ENCODE assay signal across 1 cellular context in the genomic region with DNA sequence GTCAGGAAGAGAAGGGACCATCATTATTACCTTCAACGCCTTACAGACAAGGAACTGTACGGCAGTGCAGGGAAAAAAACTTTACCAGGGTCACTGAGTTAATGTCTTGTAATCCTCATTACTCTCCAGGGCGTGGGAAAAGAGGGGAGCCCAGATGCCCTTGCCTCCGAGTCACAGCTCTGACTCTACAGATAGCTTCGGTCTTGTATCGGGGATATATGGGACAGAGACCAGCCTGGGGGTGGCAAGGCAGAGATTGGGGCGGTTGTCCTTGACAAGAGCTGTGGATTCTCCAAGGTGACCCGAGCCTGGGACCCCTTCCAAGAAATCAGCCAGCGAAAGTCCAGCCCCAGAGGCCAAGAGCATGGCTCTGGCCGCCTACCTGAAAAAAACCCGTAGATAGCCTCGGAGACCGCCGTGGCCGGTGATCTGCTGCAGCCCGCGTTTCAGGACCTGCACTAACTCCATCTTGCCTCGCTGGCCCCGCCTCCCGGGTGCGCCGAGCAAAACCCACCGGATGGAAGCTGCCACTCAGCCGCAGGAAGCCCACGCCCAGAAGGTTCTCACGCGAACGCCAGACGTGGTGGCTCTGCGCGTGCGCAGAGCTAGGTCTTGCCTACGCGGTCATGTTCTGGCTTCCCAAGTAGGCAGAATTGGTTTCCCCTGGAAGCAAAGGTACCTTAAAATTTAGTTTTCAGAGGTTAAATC.
TF ChIP-seq lines count a peak whose summit lies in the region.

A gene (minus strand): TSS at position 485 of the 708 bp plus-strand sequence. CDS start 17 bp downstream, at position 468.

TF ChIP-seq in HepG2, 621 proteins besides CTCF, POLR2A, EP300 and RAD21 (continued from another document and continues in another):
- TF ChIP-seq, protein P1, sequence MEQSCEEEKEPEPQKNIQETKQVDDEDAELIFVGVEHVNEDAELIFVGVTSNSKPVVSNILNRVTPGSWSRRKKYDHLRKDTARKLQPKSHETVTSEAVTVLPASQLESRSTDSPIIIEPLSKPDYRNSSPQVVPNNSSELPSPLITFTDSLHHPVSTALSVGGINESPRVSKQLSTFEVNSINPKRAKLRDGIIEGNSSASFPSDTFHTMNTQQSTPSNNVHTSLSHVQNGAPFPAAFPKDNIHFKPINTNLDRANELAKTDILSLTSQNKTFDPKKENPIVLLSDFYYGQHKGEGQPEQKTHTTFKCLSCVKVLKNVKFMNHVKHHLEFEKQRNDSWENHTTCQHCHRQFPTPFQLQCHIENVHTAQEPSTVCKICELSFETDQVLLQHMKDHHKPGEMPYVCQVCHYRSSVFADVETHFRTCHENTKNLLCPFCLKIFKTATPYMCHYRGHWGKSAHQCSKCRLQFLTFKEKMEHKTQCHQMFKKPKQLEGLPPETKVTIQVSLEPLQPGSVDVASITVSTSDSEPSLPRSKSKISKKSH (CRISPR knock-in tag; IDR thresholded peaks at IDR 0.05; ENCODE audit: borderline replicate concordance): peak; percentile 93
- no peak for TF ChIP-seq PTBP1 (IDR thresholded peaks at IDR 0.05; ENCODE audit: low read depth, low read length, poor library complexity, severe bottlenecking)
- TF ChIP-seq, protein P2, sequence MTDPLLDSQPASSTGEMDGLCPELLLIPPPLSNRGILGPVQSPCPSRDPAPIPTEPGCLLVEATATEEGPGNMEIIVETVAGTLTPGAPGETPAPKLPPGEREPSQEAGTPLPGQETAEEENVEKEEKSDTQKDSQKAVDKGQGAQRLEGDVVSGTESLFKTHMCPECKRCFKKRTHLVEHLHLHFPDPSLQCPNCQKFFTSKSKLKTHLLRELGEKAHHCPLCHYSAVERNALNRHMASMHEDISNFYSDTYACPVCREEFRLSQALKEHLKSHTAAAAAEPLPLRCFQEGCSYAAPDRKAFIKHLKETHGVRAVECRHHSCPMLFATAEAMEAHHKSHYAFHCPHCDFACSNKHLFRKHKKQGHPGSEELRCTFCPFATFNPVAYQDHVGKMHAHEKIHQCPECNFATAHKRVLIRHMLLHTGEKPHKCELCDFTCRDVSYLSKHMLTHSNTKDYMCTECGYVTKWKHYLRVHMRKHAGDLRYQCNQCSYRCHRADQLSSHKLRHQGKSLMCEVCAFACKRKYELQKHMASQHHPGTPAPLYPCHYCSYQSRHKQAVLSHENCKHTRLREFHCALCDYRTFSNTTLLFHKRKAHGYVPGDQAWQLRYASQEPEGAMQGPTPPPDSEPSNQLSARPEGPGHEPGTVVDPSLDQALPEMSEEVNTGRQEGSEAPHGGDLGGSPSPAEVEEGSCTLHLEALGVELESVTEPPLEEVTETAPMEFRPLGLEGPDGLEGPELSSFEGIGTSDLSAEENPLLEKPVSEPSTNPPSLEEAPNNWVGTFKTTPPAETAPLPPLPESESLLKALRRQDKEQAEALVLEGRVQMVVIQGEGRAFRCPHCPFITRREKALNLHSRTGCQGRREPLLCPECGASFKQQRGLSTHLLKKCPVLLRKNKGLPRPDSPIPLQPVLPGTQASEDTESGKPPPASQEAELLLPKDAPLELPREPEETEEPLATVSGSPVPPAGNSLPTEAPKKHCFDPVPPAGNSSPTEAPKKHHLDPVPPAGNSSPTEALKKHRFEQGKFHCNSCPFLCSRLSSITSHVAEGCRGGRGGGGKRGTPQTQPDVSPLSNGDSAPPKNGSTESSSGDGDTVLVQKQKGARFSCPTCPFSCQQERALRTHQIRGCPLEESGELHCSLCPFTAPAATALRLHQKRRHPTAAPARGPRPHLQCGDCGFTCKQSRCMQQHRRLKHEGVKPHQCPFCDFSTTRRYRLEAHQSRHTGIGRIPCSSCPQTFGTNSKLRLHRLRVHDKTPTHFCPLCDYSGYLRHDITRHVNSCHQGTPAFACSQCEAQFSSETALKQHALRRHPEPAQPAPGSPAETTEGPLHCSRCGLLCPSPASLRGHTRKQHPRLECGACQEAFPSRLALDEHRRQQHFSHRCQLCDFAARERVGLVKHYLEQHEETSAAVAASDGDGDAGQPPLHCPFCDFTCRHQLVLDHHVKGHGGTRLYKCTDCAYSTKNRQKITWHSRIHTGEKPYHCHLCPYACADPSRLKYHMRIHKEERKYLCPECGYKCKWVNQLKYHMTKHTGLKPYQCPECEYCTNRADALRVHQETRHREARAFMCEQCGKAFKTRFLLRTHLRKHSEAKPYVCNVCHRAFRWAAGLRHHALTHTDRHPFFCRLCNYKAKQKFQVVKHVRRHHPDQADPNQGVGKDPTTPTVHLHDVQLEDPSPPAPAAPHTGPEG (CRISPR knock-in tag; IDR thresholded peaks at IDR 0.05): peak; percentile 76
- TF ChIP-seq, protein P3, sequence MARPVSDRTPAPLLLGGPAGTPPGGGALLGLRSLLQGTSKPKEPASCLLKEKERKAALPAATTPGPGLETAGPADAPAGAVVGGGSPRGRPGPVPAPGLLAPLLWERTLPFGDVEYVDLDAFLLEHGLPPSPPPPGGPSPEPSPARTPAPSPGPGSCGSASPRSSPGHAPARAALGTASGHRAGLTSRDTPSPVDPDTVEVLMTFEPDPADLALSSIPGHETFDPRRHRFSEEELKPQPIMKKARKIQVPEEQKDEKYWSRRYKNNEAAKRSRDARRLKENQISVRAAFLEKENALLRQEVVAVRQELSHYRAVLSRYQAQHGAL (CRISPR knock-in tag; IDR thresholded peaks at IDR 0.05; ENCODE audit: not compliant biosample characterization): peak; percentile 45
- no peak for TF ChIP-seq ZNF674 (CRISPR knock-in tag; IDR thresholded peaks at IDR 0.05; ENCODE audit: low read depth)
- TF ChIP-seq, protein P4, sequence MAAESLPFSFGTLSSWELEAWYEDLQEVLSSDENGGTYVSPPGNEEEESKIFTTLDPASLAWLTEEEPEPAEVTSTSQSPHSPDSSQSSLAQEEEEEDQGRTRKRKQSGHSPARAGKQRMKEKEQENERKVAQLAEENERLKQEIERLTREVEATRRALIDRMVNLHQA (CRISPR knock-in tag; IDR thresholded peaks at IDR 0.05): no peak
- TF ChIP-seq ZNF605 (CRISPR knock-in tag; IDR thresholded peaks at IDR 0.05): peak; percentile 95
- TF ChIP-seq MAZ (IDR thresholded peaks at IDR 0.05; ENCODE audit: borderline replicate concordance, low read depth, low read length): no peak; the same call in 1 of the 2 replicates
- peak; percentile 24; the same call in 1 of the 2 replicates for TF ChIP-seq MAZ (CRISPR knock-in tag; IDR thresholded peaks at IDR 0.05; ENCODE audit: low read depth)
- TF ChIP-seq ZFP41 (CRISPR knock-in tag; IDR thresholded peaks at IDR 0.05; ENCODE audit: borderline replicate concordance): no peak
- no peak for TF ChIP-seq ZNF468 (CRISPR knock-in tag; IDR thresholded peaks at IDR 0.05)
- TF ChIP-seq SMC3 (IDR thresholded peaks at IDR 0.05; ENCODE audit: low read length): no peak
- TF ChIP-seq ELF3 (CRISPR knock-in tag; IDR thresholded peaks at IDR 0.05): peak; percentile 66; the same call in 1 of the 2 replicates
- TF ChIP-seq ZNF101 (CRISPR knock-in tag; IDR thresholded peaks at IDR 0.05; ENCODE audit: borderline replicate concordance, low read depth): no peak
- TF ChIP-seq, protein P5, sequence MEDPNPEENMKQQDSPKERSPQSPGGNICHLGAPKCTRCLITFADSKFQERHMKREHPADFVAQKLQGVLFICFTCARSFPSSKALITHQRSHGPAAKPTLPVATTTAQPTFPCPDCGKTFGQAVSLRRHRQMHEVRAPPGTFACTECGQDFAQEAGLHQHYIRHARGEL (CRISPR knock-in tag; IDR thresholded peaks at IDR 0.05): 0 out of 2 replicates have a peak, but pooled peaks have one; percentile 70
- TF ChIP-seq HNRNPH1 (optimal IDR thresholded peaks at IDR 0.05; ENCODE audit: low read depth, low read length): no peak
- no peak for TF ChIP-seq ADNP (CRISPR knock-in tag; IDR thresholded peaks at IDR 0.05)
- no peak for TF ChIP-seq ZSCAN22 (CRISPR knock-in tag; IDR thresholded peaks at IDR 0.05)
- TF ChIP-seq ZFP37 (CRISPR knock-in tag; IDR thresholded peaks at IDR 0.05; ENCODE audit: borderline replicate concordance): no peak
- peak; percentile 50; the same call in 1 of the 2 replicates for TF ChIP-seq GATAD2A (CRISPR knock-in tag; IDR thresholded peaks at IDR 0.05)
- TF ChIP-seq HNF4G (IDR thresholded peaks at IDR 0.05; ENCODE audit: borderline replicate concordance, low read depth, low read length): no peak
- TF ChIP-seq HNF4G (CRISPR knock-in tag; IDR thresholded peaks at IDR 0.05; ENCODE audit: borderline replicate concordance, low read depth): no peak
- TF ChIP-seq ZNF354B (CRISPR knock-in tag; IDR thresholded peaks at IDR 0.05): no peak
- TF ChIP-seq ZFP62 (CRISPR knock-in tag; IDR thresholded peaks at IDR 0.05): no peak
- 0 out of 2 replicates have a peak, but pooled peaks have one; percentile 69 for TF ChIP-seq ZFP1 (CRISPR knock-in tag; IDR thresholded peaks at IDR 0.05)
- no peak for TF ChIP-seq MBNL3 (CRISPR knock-in tag; conservative IDR thresholded peaks at IDR 0.05)
- peak; percentile 85; the same call in 1 of the 2 replicates for TF ChIP-seq MAF1 (CRISPR knock-in tag; IDR thresholded peaks at IDR 0.05; ENCODE audit: borderline replicate concordance)
- TF ChIP-seq ZNF619 (CRISPR knock-in tag; IDR thresholded peaks at IDR 0.05): no peak
- TF ChIP-seq, protein P6, sequence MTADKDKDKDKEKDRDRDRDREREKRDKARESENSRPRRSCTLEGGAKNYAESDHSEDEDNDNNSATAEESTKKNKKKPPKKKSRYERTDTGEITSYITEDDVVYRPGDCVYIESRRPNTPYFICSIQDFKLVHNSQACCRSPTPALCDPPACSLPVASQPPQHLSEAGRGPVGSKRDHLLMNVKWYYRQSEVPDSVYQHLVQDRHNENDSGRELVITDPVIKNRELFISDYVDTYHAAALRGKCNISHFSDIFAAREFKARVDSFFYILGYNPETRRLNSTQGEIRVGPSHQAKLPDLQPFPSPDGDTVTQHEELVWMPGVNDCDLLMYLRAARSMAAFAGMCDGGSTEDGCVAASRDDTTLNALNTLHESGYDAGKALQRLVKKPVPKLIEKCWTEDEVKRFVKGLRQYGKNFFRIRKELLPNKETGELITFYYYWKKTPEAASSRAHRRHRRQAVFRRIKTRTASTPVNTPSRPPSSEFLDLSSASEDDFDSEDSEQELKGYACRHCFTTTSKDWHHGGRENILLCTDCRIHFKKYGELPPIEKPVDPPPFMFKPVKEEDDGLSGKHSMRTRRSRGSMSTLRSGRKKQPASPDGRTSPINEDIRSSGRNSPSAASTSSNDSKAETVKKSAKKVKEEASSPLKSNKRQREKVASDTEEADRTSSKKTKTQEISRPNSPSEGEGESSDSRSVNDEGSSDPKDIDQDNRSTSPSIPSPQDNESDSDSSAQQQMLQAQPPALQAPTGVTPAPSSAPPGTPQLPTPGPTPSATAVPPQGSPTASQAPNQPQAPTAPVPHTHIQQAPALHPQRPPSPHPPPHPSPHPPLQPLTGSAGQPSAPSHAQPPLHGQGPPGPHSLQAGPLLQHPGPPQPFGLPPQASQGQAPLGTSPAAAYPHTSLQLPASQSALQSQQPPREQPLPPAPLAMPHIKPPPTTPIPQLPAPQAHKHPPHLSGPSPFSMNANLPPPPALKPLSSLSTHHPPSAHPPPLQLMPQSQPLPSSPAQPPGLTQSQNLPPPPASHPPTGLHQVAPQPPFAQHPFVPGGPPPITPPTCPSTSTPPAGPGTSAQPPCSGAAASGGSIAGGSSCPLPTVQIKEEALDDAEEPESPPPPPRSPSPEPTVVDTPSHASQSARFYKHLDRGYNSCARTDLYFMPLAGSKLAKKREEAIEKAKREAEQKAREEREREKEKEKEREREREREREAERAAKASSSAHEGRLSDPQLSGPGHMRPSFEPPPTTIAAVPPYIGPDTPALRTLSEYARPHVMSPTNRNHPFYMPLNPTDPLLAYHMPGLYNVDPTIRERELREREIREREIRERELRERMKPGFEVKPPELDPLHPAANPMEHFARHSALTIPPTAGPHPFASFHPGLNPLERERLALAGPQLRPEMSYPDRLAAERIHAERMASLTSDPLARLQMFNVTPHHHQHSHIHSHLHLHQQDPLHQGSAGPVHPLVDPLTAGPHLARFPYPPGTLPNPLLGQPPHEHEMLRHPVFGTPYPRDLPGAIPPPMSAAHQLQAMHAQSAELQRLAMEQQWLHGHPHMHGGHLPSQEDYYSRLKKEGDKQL (CRISPR knock-in tag; IDR thresholded peaks at IDR 0.05; ENCODE audit: low read depth): peak; percentile 51; the same call in 1 of the 2 replicates
- peak; percentile 54; the same call in 1 of the 2 replicates for TF ChIP-seq ZNF317 (CRISPR knock-in tag; IDR thresholded peaks at IDR 0.05)
- no peak for TF ChIP-seq HDAC6 (IDR thresholded peaks at IDR 0.05; ENCODE audit: low read depth, low read length)
- peak; percentile 80; the same call in 1 of the 2 replicates for TF ChIP-seq SIN3A (IDR thresholded peaks at IDR 0.05; ENCODE audit: borderline replicate concordance, low read depth, low read length)
- TF ChIP-seq ZBTB3 (CRISPR knock-in tag; IDR thresholded peaks at IDR 0.05; ENCODE audit: borderline replicate concordance, low read depth): no peak
- TF ChIP-seq ZSCAN25 (CRISPR knock-in tag; IDR thresholded peaks at IDR 0.05): peak; percentile 40; the same call in 1 of the 2 replicates
- no peak for TF ChIP-seq ATRX (CRISPR knock-in tag; IDR thresholded peaks at IDR 0.05; ENCODE audit: borderline replicate concordance)
- no peak for TF ChIP-seq NR3C1 (CRISPR knock-in tag; IDR thresholded peaks at IDR 0.05)
- no peak for TF ChIP-seq ZSCAN20 (CRISPR knock-in tag; IDR thresholded peaks at IDR 0.05; ENCODE audit: borderline replicate concordance)
- TF ChIP-seq ZKSCAN1 (IDR thresholded peaks at IDR 0.05; ENCODE audit: low read length): no peak
- TF ChIP-seq TP53 (CRISPR knock-in tag; conservative IDR thresholded peaks at IDR 0.05): no peak
- TF ChIP-seq, protein P7, sequence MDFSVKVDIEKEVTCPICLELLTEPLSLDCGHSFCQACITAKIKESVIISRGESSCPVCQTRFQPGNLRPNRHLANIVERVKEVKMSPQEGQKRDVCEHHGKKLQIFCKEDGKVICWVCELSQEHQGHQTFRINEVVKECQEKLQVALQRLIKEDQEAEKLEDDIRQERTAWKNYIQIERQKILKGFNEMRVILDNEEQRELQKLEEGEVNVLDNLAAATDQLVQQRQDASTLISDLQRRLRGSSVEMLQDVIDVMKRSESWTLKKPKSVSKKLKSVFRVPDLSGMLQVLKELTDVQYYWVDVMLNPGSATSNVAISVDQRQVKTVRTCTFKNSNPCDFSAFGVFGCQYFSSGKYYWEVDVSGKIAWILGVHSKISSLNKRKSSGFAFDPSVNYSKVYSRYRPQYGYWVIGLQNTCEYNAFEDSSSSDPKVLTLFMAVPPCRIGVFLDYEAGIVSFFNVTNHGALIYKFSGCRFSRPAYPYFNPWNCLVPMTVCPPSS (IDR thresholded peaks at IDR 0.05): no peak
- TF ChIP-seq, protein P8, sequence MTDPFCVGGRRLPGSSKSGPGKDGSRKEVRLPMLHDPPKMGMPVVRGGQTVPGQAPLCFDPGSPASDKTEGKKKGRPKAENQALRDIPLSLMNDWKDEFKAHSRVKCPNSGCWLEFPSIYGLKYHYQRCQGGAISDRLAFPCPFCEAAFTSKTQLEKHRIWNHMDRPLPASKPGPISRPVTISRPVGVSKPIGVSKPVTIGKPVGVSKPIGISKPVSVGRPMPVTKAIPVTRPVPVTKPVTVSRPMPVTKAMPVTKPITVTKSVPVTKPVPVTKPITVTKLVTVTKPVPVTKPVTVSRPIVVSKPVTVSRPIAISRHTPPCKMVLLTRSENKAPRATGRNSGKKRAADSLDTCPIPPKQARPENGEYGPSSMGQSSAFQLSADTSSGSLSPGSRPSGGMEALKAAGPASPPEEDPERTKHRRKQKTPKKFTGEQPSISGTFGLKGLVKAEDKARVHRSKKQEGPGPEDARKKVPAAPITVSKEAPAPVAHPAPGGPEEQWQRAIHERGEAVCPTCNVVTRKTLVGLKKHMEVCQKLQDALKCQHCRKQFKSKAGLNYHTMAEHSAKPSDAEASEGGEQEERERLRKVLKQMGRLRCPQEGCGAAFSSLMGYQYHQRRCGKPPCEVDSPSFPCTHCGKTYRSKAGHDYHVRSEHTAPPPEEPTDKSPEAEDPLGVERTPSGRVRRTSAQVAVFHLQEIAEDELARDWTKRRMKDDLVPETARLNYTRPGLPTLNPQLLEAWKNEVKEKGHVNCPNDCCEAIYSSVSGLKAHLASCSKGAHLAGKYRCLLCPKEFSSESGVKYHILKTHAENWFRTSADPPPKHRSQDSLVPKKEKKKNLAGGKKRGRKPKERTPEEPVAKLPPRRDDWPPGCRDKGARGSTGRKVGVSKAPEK (CRISPR knock-in tag; IDR thresholded peaks at IDR 0.05; ENCODE audit: borderline replicate concordance): no peak
- no peak for TF ChIP-seq ZNF138 (CRISPR knock-in tag; IDR thresholded peaks at IDR 0.05; ENCODE audit: low read depth)
